8 cellular contexts compared by ENCODE assay signal in genomic region chr11:10900686-10901415, GRCh38. TPM values are rescaled to one million over a fixed set of nuclear protein-coding genes. Genes with fewer than 3 reads are reported as not detected.
A peak's percentile ranks its signal among the peaks of the same experiment; 100 is the strongest.
DNase-seq lines count a peak whose midpoint lies in the region; ATAC-seq and TF ChIP-seq lines count a peak whose summit lies in the region.

No MANE protein-coding gene starts in this region.

- ATAC-seq in GM18873 (IDR thresholded peaks at IDR 0.05; ENCODE audit: low FRiP score, unreplicated experiment) = no peak
- ATAC-seq in activated T-helper 17 cell treated with anti-CD3 and anti-CD28 coated beads, Interleukin-2, amount 50 U/mL, for 72 hours (replicated peaks) = no peak

- intact Hi-C loops in sigmoid colon (cut with DNase I) = loop anchor here (2.0 kb wide), 2 partner anchors 30 to 92 kb away; partner anchors contain the start of gene EIF4G2

- TF ChIP-seq EP300 in sigmoid colon (IDR thresholded peaks at IDR 0.05) = no peak

- DNase-seq in EH (ENCODE audit: low read depth) (peak; percentile 47), SJCRH30 (peak; percentile 76 to 84), fibroblast of gingiva (ENCODE audit: low read depth) (peak; percentile 37), sigmoid colon (no peak)
- DNase-seq in T-helper 2 cell treated with Interferon-gamma antibody and Interleukin-4, amounts not matched to agents 5 μg/mL and 100 μg/mL, for 36 hours (ENCODE audit: low spot score) = no peak
- no peak for DNase-seq in stimulated activated CD4-positive, alpha-beta T cell treated with anti-CD3 and anti-CD28 coated beads, Interleukin-4, amount 100 ng/mL, for 24 hours

- no peaks in the 10 kb centered on the region for H3K36me3 Mint-ChIP-seq in T-helper 2 cell treated with Interferon-gamma antibody and Interleukin-4, amounts not matched to agents 5 μg/mL and 100 μg/mL, for 36 hours (ENCODE audit: low read depth)
- H3K36me3 Mint-ChIP-seq in activated T-helper 17 cell treated with anti-CD3 and anti-CD28 coated beads, Interleukin-2, amount 50 U/mL, for 72 hours (ENCODE audit: low read depth) = no peaks in the 10 kb centered on the region

- no peak overlapping the region for H3K4me3 Mint-ChIP-seq in T-helper 2 cell treated with Interferon-gamma antibody and Interleukin-4, amounts not matched to agents 5 μg/mL and 100 μg/mL, for 36 hours
- no peak overlapping the region for H3K4me3 Mint-ChIP-seq in activated T-helper 17 cell treated with anti-CD3 and anti-CD28 coated beads, Interleukin-2, amount 50 U/mL, for 72 hours

- H3K9me3 Mint-ChIP-seq in T-helper 2 cell treated with Interferon-gamma antibody and Interleukin-4, amounts not matched to agents 5 μg/mL and 100 μg/mL, for 36 hours = no peaks in the 10 kb centered on the region
- no peaks in the 10 kb centered on the region for H3K9me3 Mint-ChIP-seq in activated T-helper 17 cell treated with anti-CD3 and anti-CD28 coated beads, Interleukin-2, amount 50 U/mL, for 72 hours

- H3K36me3 ChIP-seq in SJCRH30 (no peaks in the 10 kb centered on the region), sigmoid colon (no peaks in the 10 kb centered on the region)

- H3K9me3 ChIP-seq in SJCRH30 (replicated peaks) (no peaks in the 10 kb centered on the region), sigmoid colon (no peaks in the 10 kb centered on the region)

- H3K4me3 ChIP-seq in SJCRH30 (no peak overlapping the region; the same call in 1 of the 2 replicates), sigmoid colon (no peak overlapping the region)

- H3K27me3 ChIP-seq in SJCRH30 (no peaks in the 10 kb centered on the region), sigmoid colon (no peaks in the 10 kb centered on the region)

- no peak for TF ChIP-seq POLR2A in sigmoid colon (IDR thresholded peaks at IDR 0.05)

- peaks cover 6% of the 10 kb centered on the region for H3K27me3 Mint-ChIP-seq in T-helper 2 cell treated with Interferon-gamma antibody and Interleukin-4, amounts not matched to agents 5 μg/mL and 100 μg/mL, for 36 hours (ENCODE audit: low read depth)
- H3K27me3 Mint-ChIP-seq in activated T-helper 17 cell treated with anti-CD3 and anti-CD28 coated beads, Interleukin-2, amount 50 U/mL, for 72 hours = no peaks in the 10 kb centered on the region

- no peak overlapping the region for H3K27ac Mint-ChIP-seq in T-helper 2 cell treated with Interferon-gamma antibody and Interleukin-4, amounts not matched to agents 5 μg/mL and 100 μg/mL, for 36 hours
- no peak overlapping the region for H3K27ac Mint-ChIP-seq in activated T-helper 17 cell treated with anti-CD3 and anti-CD28 coated beads, Interleukin-2, amount 50 U/mL, for 72 hours

- H3K27ac ChIP-seq in SJCRH30 (peak overlapping the region; percentile 91), sigmoid colon (peak overlapping the region; percentile 84 to 94 (median 92))

- 30 to 61% methylated on average over 7 of the region's 7 CpGs for WGBS in sigmoid colon, 2 donors

- peaks cover 4% of the 10 kb centered on the region for H3K4me1 Mint-ChIP-seq in T-helper 2 cell treated with Interferon-gamma antibody and Interleukin-4, amounts not matched to agents 5 μg/mL and 100 μg/mL, for 36 hours (ENCODE audit: low read depth)
- H3K4me1 Mint-ChIP-seq in activated T-helper 17 cell treated with anti-CD3 and anti-CD28 coated beads, Interleukin-2, amount 50 U/mL, for 72 hours = no peaks in the 10 kb centered on the region

- H3K4me1 ChIP-seq in SJCRH30 (peaks cover 31% of the 10 kb centered on the region), sigmoid colon (peaks cover 0 to 49% (median 38%) of the 10 kb centered on the region in 4 donors)

- no peak for TF ChIP-seq CTCF in sigmoid colon (IDR thresholded peaks at IDR 0.05)

RNA-seq across cellular contexts. Expression of gene ZBED5, which starts 43.0 kb away (rescaled TPM):
- 59.6 and 73.8 TPM in 2 replicates for total RNA-seq in SJCRH30 (2014; rRNA removed; shearing (Covaris generic))
- total RNA-seq in sigmoid colon = 10 to 100 TPM; 34.9 to 51.7 (median 42.6) TPM
- polyA plus RNA-seq in sigmoid colon = 10 to 100 TPM in 2 of 3 donors, 1 to 10 TPM in 1; 9.0 to 23.0 (median 10.2) TPM
- total RNA-seq in activated T-helper 17 cell treated with anti-CD3 and anti-CD28 coated beads, Interleukin-2, amount 50 U/mL, for 72 hours = 10 to 100 TPM; 28.8 to 33.0 TPM

Comparison
In these comparisons a context has a peak if more than half of its experiments do, and no peak if none do; other contexts are left out.
1. DNase-seq: peak in EH (single experiment), SJCRH30 (2 of 2) and fibroblast of gingiva (single experiment); none in sigmoid colon (single experiment), T-helper 2 cell treated with Interferon-gamma antibody and Interleukin-4, amounts not matched to agents 5 μg/mL and 100 μg/mL, for 36 hours (single experiment) and stimulated activated CD4-positive, alpha-beta T cell treated with anti-CD3 and anti-CD28 coated beads, Interleukin-4, amount 100 ng/mL, for 24 hours (single experiment).